Comparison of ENCODE assay signal across 9 cellular contexts in genomic region chr11:112797653-112798293, GRCh38.
DNase-seq lines count a peak whose midpoint lies in the region; ATAC-seq and TF ChIP-seq lines count a peak whose summit lies in the region.
"Had no signal": no experiment of that assay in that cellular context is flagged by ENCODE, and none has a peak within 500 bp of the region (broad histone marks: within the 10 kb centered on the region; RNA-seq: fewer than 3 reads in every experiment).

No MANE protein-coding gene starts in this region.

- intact Hi-C loops in lower lobe of right lung (cut with DNase I), result no loop called here

- no peak overlapping the region for H3K4me3 ChIP-seq in NB4 (ENCODE audit: low read depth, low read length)
- no peak overlapping the region for H3K4me3 ChIP-seq in astrocyte of the cerebellum (ENCODE audit: low read depth, low read length)
- H3K4me3 ChIP-seq in lower lobe of right lung, result no peak overlapping the region

- H3K27me3 ChIP-seq in lower lobe of right lung (ENCODE audit: low read depth), result no peaks in the 10 kb centered on the region

- no peaks in the 10 kb centered on the region for H3K9me3 ChIP-seq in lower lobe of right lung

- peak; percentile 72 for ATAC-seq in GM18511 (IDR thresholded peaks at IDR 0.05; ENCODE audit: unreplicated experiment)
- no peak for ATAC-seq in lower lobe of right lung
- no peak for ATAC-seq in GM21526 (IDR thresholded peaks at IDR 0.05; ENCODE audit: low FRiP score, unreplicated experiment)

- H3K27ac ChIP-seq in C4-2B (no peak overlapping the region), lower lobe of right lung (no peak overlapping the region)

- DNase-seq in NB4 (ENCODE audit: low read depth), result peak; percentile 55
- DNase-seq in astrocyte of the cerebellum (ENCODE audit: low read depth), result no peak
- DNase-seq in lower lobe of right lung, result no peak
- DNase-seq in dedifferentiated amniotic fluid mesenchymal stem cell (ENCODE audit: extremely low spot score), result no peak
- DNase-seq in GF-D8 (lab: John Stamatoyannopoulos, UW), result no peak
- DNase-seq: left cardiac atrium had no signal

- no peaks in the 10 kb centered on the region for H3K4me1 ChIP-seq in lower lobe of right lung

- H3K36me3 ChIP-seq in lower lobe of right lung, result no peaks in the 10 kb centered on the region

- TF ChIP-seq CTCF in C4-2B (conservative IDR thresholded peaks at IDR 0.05), result peak; percentile 85
- TF ChIP-seq CTCF in NB4 (IDR thresholded peaks at IDR 0.05; ENCODE audit: low read depth, low read length), result peak; percentile 83
- peak; percentile 49 for TF ChIP-seq CTCF in astrocyte of the cerebellum (IDR thresholded peaks at IDR 0.05; ENCODE audit: low read depth, low read length, missing control alignments)
- peak; percentile 27 for TF ChIP-seq CTCF in lower lobe of right lung (IDR thresholded peaks at IDR 0.05)

- in situ Hi-C loops in astrocyte of the cerebellum (cut with HindIII; ENCODE audit: low sequenced_read_pairs), result no loop called here

- no peak for TF ChIP-seq POLR2A in NB4 (IDR thresholded peaks at IDR 0.05; ENCODE audit: extremely low read depth, insufficient read length)

Comparison
In these comparisons a context has a peak if more than half of its experiments do, and no peak if none do; other contexts are left out.
1. CTCF ChIP-seq: peak in every context shown above with its lines; median percentile 85 in C4-2B; 83 in NB4; 49 in astrocyte of the cerebellum; 27 in lower lobe of right lung.